In genomic region chr2:20005067-20005627, GRCh38 we compare ENCODE assay signal across 1 cellular context.
A peak's percentile ranks its signal among the peaks of the same experiment; 100 is the strongest.
TF ChIP-seq lines count a peak whose summit lies in the region.

No MANE protein-coding gene starts in this region.

TF ChIP-seq in HepG2, 621 proteins besides CTCF, POLR2A, EP300 and RAD21 (continued from another document):
- peak; percentile 31; the same call in 1 of the 2 replicates for TF ChIP-seq ZNF609 (CRISPR knock-in tag; IDR thresholded peaks at IDR 0.05; ENCODE audit: borderline replicate concordance)
- TF ChIP-seq GATAD2A (CRISPR knock-in tag; IDR thresholded peaks at IDR 0.05): peak; percentile 74
- TF ChIP-seq ZNF564 (CRISPR knock-in tag; IDR thresholded peaks at IDR 0.05): peak; percentile 13; the same call in 1 of the 2 replicates
- TF ChIP-seq KMT2A (CRISPR knock-in tag; IDR thresholded peaks at IDR 0.05): 0 out of 2 replicates have a peak, but pooled peaks have one; percentile 51
- peak; percentile 52; the same call in 1 of the 2 replicates for TF ChIP-seq NFIC (IDR thresholded peaks at IDR 0.05; ENCODE audit: low read length)
- no peak for TF ChIP-seq SP2 (CRISPR knock-in tag; IDR thresholded peaks at IDR 0.05)
- TF ChIP-seq FOXA3 (CRISPR knock-in tag; IDR thresholded peaks at IDR 0.05): peak; percentile 51; the same call in 1 of the 2 replicates
- TF ChIP-seq ZNF205 (CRISPR knock-in tag; IDR thresholded peaks at IDR 0.05): peak; percentile 51; the same call in 1 of the 2 replicates
- peak; percentile 79 for TF ChIP-seq NAIF1 (CRISPR knock-in tag; IDR thresholded peaks at IDR 0.05; ENCODE audit: borderline replicate concordance)
- peak; percentile 80 for TF ChIP-seq PAXIP1 (CRISPR knock-in tag; conservative IDR thresholded peaks at IDR 0.05)
- 0 out of 2 replicates have a peak, but pooled peaks have one; percentile 26 for TF ChIP-seq PRDM10 (CRISPR knock-in tag; IDR thresholded peaks at IDR 0.05; ENCODE audit: low read depth)
- TF ChIP-seq MIER3 (CRISPR knock-in tag; IDR thresholded peaks at IDR 0.05; ENCODE audit: borderline replicate concordance): peak; percentile 34; the same call in 1 of the 2 replicates
- no peak for TF ChIP-seq SRF (IDR thresholded peaks at IDR 0.05; ENCODE audit: low read depth, low read length)
- TF ChIP-seq ZNF816 (CRISPR knock-in tag; IDR thresholded peaks at IDR 0.05; ENCODE audit: borderline replicate concordance): no peak
- TF ChIP-seq ARHGAP35 (CRISPR knock-in tag; IDR thresholded peaks at IDR 0.05; ENCODE audit: borderline replicate concordance): no peak
- 0 out of 2 replicates have a peak, but pooled peaks have one; percentile 42 for TF ChIP-seq MIXL1 (CRISPR knock-in tag; IDR thresholded peaks at IDR 0.05)
- TF ChIP-seq PATZ1 (CRISPR knock-in tag; IDR thresholded peaks at IDR 0.05): peak; percentile 48; the same call in 1 of the 2 replicates
- TF ChIP-seq ZNF292 (CRISPR knock-in tag; IDR thresholded peaks at IDR 0.05; ENCODE audit: borderline replicate concordance, low read depth): peak; percentile 54; the same call in 1 of the 2 replicates
- no peak for TF ChIP-seq NFAT5 (CRISPR knock-in tag; IDR thresholded peaks at IDR 0.05)
- peak; percentile 20; the same call in 1 of the 2 replicates for TF ChIP-seq ARNTL (CRISPR knock-in tag; IDR thresholded peaks at IDR 0.05)
- TF ChIP-seq UBTF (CRISPR knock-in tag; IDR thresholded peaks at IDR 0.05): peak; percentile 26; the same call in 1 of the 2 replicates
- no peak for TF ChIP-seq SOX6 (IDR thresholded peaks at IDR 0.05)
- peak; percentile 71; the same call in 1 of the 2 replicates for TF ChIP-seq SOX6 (CRISPR knock-in tag; IDR thresholded peaks at IDR 0.05)
- peak; percentile 76 for TF ChIP-seq PPARG (CRISPR knock-in tag; conservative IDR thresholded peaks at IDR 0.05)
- TF ChIP-seq ZNF740 (CRISPR knock-in tag; IDR thresholded peaks at IDR 0.05): no peak
- TF ChIP-seq ESRRA (CRISPR knock-in tag; IDR thresholded peaks at IDR 0.05; ENCODE audit: low read depth): 0 out of 2 replicates have a peak, but pooled peaks have one; percentile 49
- peak; percentile 54 for TF ChIP-seq RARA (CRISPR knock-in tag; IDR thresholded peaks at IDR 0.05)
- TF ChIP-seq KLF9 (CRISPR knock-in tag; IDR thresholded peaks at IDR 0.05; ENCODE audit: low read depth): 0 out of 2 replicates have a peak, but pooled peaks have one; percentile 70
TF ChIP-seq in HepG2: peak in this region for 118.
